ENCODE assay signal across 12 cellular contexts in the genomic region with DNA sequence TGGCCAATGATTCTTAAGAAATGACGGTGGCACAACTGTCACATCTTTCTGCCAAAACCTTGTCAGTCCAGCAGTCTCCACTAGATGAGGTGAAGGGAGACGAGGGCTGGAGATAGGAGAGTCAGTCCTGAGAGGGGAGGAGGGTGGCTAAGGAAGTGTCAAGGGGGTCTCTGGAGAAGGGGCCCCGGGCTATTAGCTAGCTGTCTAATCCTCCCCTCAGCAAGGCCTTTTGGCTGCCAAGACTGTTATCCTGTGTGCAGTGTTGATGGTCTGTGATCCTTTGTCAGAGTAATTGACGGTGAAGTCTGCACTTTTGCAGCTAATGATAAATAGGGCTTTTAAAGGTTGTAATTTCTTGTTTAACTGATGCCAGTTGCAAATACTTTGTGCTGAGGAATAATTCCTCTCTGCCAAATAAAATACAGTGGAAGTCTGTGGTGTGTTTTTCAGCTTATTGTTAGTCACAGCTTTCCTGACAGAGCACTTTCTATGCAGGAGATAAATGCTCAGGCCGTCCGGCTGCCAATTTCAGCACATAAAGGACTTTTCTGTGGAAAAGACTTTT. TPM values are rescaled to one million over a fixed set of nuclear protein-coding genes. Genes with fewer than 3 reads are reported as not detected.
DNase-seq lines count a peak whose midpoint lies in the region; ATAC-seq and TF ChIP-seq lines count a peak whose summit lies in the region.
"Had no signal": no experiment of that assay in that cellular context is flagged by ENCODE, and none has a peak within 500 bp of the region (broad histone marks: within the 10 kb centered on the region; RNA-seq: fewer than 3 reads in every experiment).

No MANE protein-coding gene starts in this region.

- DNase-seq in RPMI7951 (ENCODE audit: low read depth) (peak; percentile 58), esophagus squamous epithelium (lab: John Stamatoyannopoulos, UW) (no peak), medulla oblongata (ENCODE audit: extremely low spot score) (peak; percentile 86), tibial artery (no peak), SKM-1 (lab: John Stamatoyannopoulos, UW; ENCODE audit: unreplicated experiment) (no peak), GM10266 (ENCODE audit: extremely low spot score) (no peak)
- DNase-seq: activated CD8-positive, alpha-beta memory T cell treated with anti-CD3 and anti-CD28 coated beads, Interleukin-2, amount 50 U/mL, for 48 hours; cortex of kidney; kidney glomerular epithelial cell; NCI-H510A treated with DMSO at 0.1 percent for 48 hours; T-cell had no signal

- WGBS in esophagus squamous epithelium, 2 donors: 20 to 22% methylated on average over 5 to 6 of the region's 6 CpGs

- intact Hi-C loops in esophagus squamous epithelium (cut with DNase I) (no loop called here), tibial artery (cut with DNase I; ENCODE audit: low total_unique reads) (no loop called here)

- peaks cover 0 to 62% (median 26%) of the 10 kb centered on the region in 3 donors for H3K4me1 ChIP-seq in esophagus squamous epithelium
- peaks cover 0 to 97% (median 56%) of the 10 kb centered on the region in 4 donors for H3K4me1 ChIP-seq in tibial artery

- no peak for TF ChIP-seq POLR2A in esophagus squamous epithelium (IDR thresholded peaks at IDR 0.05)

- H3K9me3 ChIP-seq in esophagus squamous epithelium: no peaks in the 10 kb centered on the region
- H3K9me3 ChIP-seq in tibial artery: no peaks in the 10 kb centered on the region

- H3K27me3 ChIP-seq in esophagus squamous epithelium (no peaks in the 10 kb centered on the region), tibial artery (no peaks in the 10 kb centered on the region)

- ATAC-seq in HG03469 (IDR thresholded peaks at IDR 0.05; ENCODE audit: unreplicated experiment): no peak
- ATAC-seq: T-cell had no signal

- TF ChIP-seq CTCF in esophagus squamous epithelium (IDR thresholded peaks at IDR 0.05) (no peak), tibial artery (IDR thresholded peaks at IDR 0.05) (no peak), GM10266 (IDR thresholded peaks at IDR 0.05; ENCODE audit: control insufficient read depth, insufficient read depth, low read depth, missing control alignments) (no peak)

- H3K27ac ChIP-seq in esophagus squamous epithelium (peak overlapping the region; percentile 33 to 83 (median 60)), tibial artery (peak overlapping the region; percentile 47 to 73)

- no peaks in the 10 kb centered on the region for H3K36me3 ChIP-seq in esophagus squamous epithelium
- H3K36me3 ChIP-seq in tibial artery: no peaks in the 10 kb centered on the region

- H3K4me3 ChIP-seq in esophagus squamous epithelium (peak overlapping the region in 1 of 4 donors; percentile 27), tibial artery (no peak overlapping the region)

RNA-seq across cellular contexts. Expression of a gene that starts 34.9 kb away (rescaled TPM):
- 41.5 and 52.6 TPM in 2 replicates for total RNA-seq in RPMI7951 (2014; rRNA removed; shearing (Covaris generic))
- total RNA-seq in esophagus squamous epithelium: 10 to 100 TPM in 2 of 4 donors, 1 to 10 TPM in 2; 2.2 to 20.4 (median 10.3) TPM

Comparison
In these comparisons a context has a peak if more than half of its experiments do, and no peak if none do; other contexts are left out.
1. DNase-seq: peak in RPMI7951 (single experiment) and medulla oblongata (single experiment); none in esophagus squamous epithelium (single experiment), tibial artery (0 of 2), SKM-1 (single experiment) and GM10266 (single experiment).